5 cellular contexts compared by ENCODE assay signal in genomic region chr4:126385954-126386353, GRCh38.
"Had no signal": no experiment of that assay in that cellular context is flagged by ENCODE, and none has a peak within 500 bp of the region (broad histone marks: within the 10 kb centered on the region; RNA-seq: fewer than 3 reads in every experiment).

No MANE protein-coding gene starts in this region.

- H3K4me2 ChIP-seq: KMS-11 had no signal

- FAIRE-seq: HTR-8/SVneo had no signal

- H3K9ac ChIP-seq: KMS-11 had no signal

- DNase-seq: KBM-7, KG1 had no signal

- H3K27ac ChIP-seq: HL-60, KMS-11 had no signal
